In genomic region chrX:54481751-54482150, GRCh38 we compare ENCODE assay signal across 14 cellular contexts. TPM values are rescaled to one million over a fixed set of nuclear protein-coding genes. Genes with fewer than 3 reads are reported as not detected.
DNase-seq lines count a peak whose midpoint lies in the region; ATAC-seq and TF ChIP-seq lines count a peak whose summit lies in the region.
"Had no signal": no experiment of that assay in that cellular context is flagged by ENCODE, and none has a peak within 500 bp of the region (broad histone marks: within the 10 kb centered on the region; RNA-seq: fewer than 3 reads in every experiment).

No MANE protein-coding gene starts in this region.

- TF ChIP-seq CTCF in cardiac muscle cell (IDR thresholded peaks at IDR 0.05; ENCODE audit: low read depth, low read length) (peak; percentile 23), right atrium auricular region (IDR thresholded peaks at IDR 0.05) (no peak), type B pancreatic cell (conservative IDR thresholded peaks at IDR 0.05) (peak; percentile 20)

- peak overlapping the region; percentile 68 for H3K27ac Mint-ChIP-seq in type B pancreatic cell

- H3K9me3 Mint-ChIP-seq in type B pancreatic cell = no peaks in the 10 kb centered on the region

- peak overlapping the region; percentile 46 for H3K4me3 Mint-ChIP-seq in type B pancreatic cell

- H3K27ac ChIP-seq in cardiac muscle cell (no peak overlapping the region), right atrium auricular region (peak overlapping the region in 1 of 2 donors; percentile 54)
- H3K27ac ChIP-seq: neutrophil, SJCRH30 had no signal

- no peaks in the 10 kb centered on the region for H3K36me3 ChIP-seq in cardiac muscle cell
- H3K36me3 ChIP-seq in right atrium auricular region = no peaks in the 10 kb centered on the region
- H3K36me3 ChIP-seq: heart right ventricle, lower lobe of right lung, neutrophil, SJCRH30 had no signal

- H3K4me1 ChIP-seq in cardiac muscle cell (ENCODE audit: low read depth) = peaks cover 8% of the 10 kb centered on the region
- peaks cover 0 to 31% of the 10 kb centered on the region in 2 donors for H3K4me1 ChIP-seq in right atrium auricular region
- H3K4me1 ChIP-seq: lower lobe of right lung, SJCRH30 had no signal

- DNase-seq in cardiac muscle cell (ENCODE audit: low read depth in 1 of 2, low spot score in 1 of 2) (no peak), right atrium auricular region (ENCODE audit: low spot score) (no peak), cerebellar cortex (ENCODE audit: low spot score) (peak; percentile 31), left colon (no peak), type B pancreatic cell (ENCODE audit: extremely low spot score, unreplicated experiment) (no peak), erythroblast (lab: John Stamatoyannopoulos, UW) (no peak)
- no peak for DNase-seq in activated CD4-positive, CD25-positive, alpha-beta regulatory T cell (lab: John Stamatoyannopoulos, UW)
- DNase-seq: activated effector memory CD4-positive, alpha-beta T cell treated with Interleukin-2 at 50 U/mL for 16 hours; COR-L47; lower lobe of right lung; SJCRH30 had no signal

- no peak for TF ChIP-seq POLR2A in erythroblast (IDR thresholded peaks at IDR 0.05; ENCODE audit: low read length)

- no peaks in the 10 kb centered on the region for H3K36me3 Mint-ChIP-seq in type B pancreatic cell

- H3K4me3 ChIP-seq in cardiac muscle cell = no peak overlapping the region
- no peak overlapping the region for H3K4me3 ChIP-seq in right atrium auricular region
- H3K4me3 ChIP-seq: lower lobe of right lung, SJCRH30 had no signal

- H3K27me3 ChIP-seq in cardiac muscle cell (no peaks in the 10 kb centered on the region), right atrium auricular region (no peaks in the 10 kb centered on the region)
- H3K27me3 ChIP-seq: neutrophil, SJCRH30 had no signal

- peaks cover 21% of the 10 kb centered on the region for H3K4me1 Mint-ChIP-seq in type B pancreatic cell (ENCODE audit: unreplicated experiment)

- H3K27me3 Mint-ChIP-seq in type B pancreatic cell = no peaks in the 10 kb centered on the region

- no peaks in the 10 kb centered on the region for H3K9me3 ChIP-seq in cardiac muscle cell (ENCODE audit: low read depth)
- no peaks in the 10 kb centered on the region for H3K9me3 ChIP-seq in right atrium auricular region
- H3K9me3 ChIP-seq: heart right ventricle, lower lobe of right lung, neutrophil, SJCRH30 had no signal

- ATAC-seq in left colon (peak; percentile 23), HG02885 (IDR thresholded peaks at IDR 0.05; ENCODE audit: poor library complexity, unreplicated experiment) (no peak)

- intact Hi-C loops in left colon (cut with DNase I, micrococcal nuclease) = no loop called here

RNA-seq across cellular contexts. Expression of gene FGD1, which starts 14.3 kb away (rescaled TPM):
- 18.7 and 28.8 TPM in 2 replicates for total RNA-seq in cardiac muscle cell
- 29.9 and 30.0 TPM in 2 replicates for polyA plus RNA-seq in cardiac muscle cell
- 1 to 10 TPM; 5.7 to 6.6 TPM for total RNA-seq in right atrium auricular region
- 1 to 10 TPM; 2.9 to 3.8 TPM for total RNA-seq in left colon
- 11.3 and 23.9 TPM in 2 replicates for total RNA-seq in type B pancreatic cell (ENCODE audit: low replicate concordance)

RNA-seq across cellular contexts. Expression of gene TSR2, which starts 41.5 kb away (rescaled TPM):
- total RNA-seq in cardiac muscle cell = 30.0 and 33.6 TPM in 2 replicates
- polyA plus RNA-seq in cardiac muscle cell = 68.9 and 91.5 TPM in 2 replicates
- total RNA-seq in right atrium auricular region = 10 to 100 TPM; 16.9 to 18.8 TPM
- 10 to 100 TPM; 32.8 to 33.4 TPM for total RNA-seq in left colon
- total RNA-seq in type B pancreatic cell (ENCODE audit: low replicate concordance) = 39.1 and 43.8 TPM in 2 replicates

RNA-seq across cellular contexts. Expression of gene GNL3L, which starts 48.3 kb away (rescaled TPM):
- total RNA-seq in cardiac muscle cell = 26.7 and 27.8 TPM in 2 replicates
- polyA plus RNA-seq in cardiac muscle cell = 7.9 and 8.4 TPM in 2 replicates
- total RNA-seq in right atrium auricular region = 10 to 100 TPM; 24.6 to 35.5 TPM
- 10 to 100 TPM; 29.2 to 36.2 TPM for total RNA-seq in left colon
- 34.9 and 42.2 TPM in 2 replicates for total RNA-seq in type B pancreatic cell (ENCODE audit: low replicate concordance)

Comparison
In these comparisons a context has a peak if more than half of its experiments do, and no peak if none do; other contexts are left out.
1. CTCF ChIP-seq: peak in cardiac muscle cell (single experiment) and type B pancreatic cell (single experiment); none in right atrium auricular region (0 of 2).